In genomic region chr6:36683656-36684446, GRCh38 we compare ENCODE assay signal across 1 cellular context.
TF ChIP-seq lines count a peak whose summit lies in the region.

No MANE protein-coding gene starts in this region.

TF ChIP-seq in HepG2, 621 proteins besides CTCF, POLR2A, EP300 and RAD21 (continued from another document and continues in another):
- TF ChIP-seq ZBTB49 (CRISPR knock-in tag; IDR thresholded peaks at IDR 0.05; ENCODE audit: borderline replicate concordance) = peak; percentile 66; the same call in 1 of the 2 replicates
- peak; percentile 83 for TF ChIP-seq ZNF781 (CRISPR knock-in tag; IDR thresholded peaks at IDR 0.05; ENCODE audit: borderline replicate concordance, not compliant biosample characterization)
- TF ChIP-seq ONECUT2 (CRISPR knock-in tag; IDR thresholded peaks at IDR 0.05) = peak; percentile 92
- TF ChIP-seq SP5 (CRISPR knock-in tag; IDR thresholded peaks at IDR 0.05; ENCODE audit: borderline replicate concordance, low read depth) = peak; percentile 73
- peak; percentile 95 for TF ChIP-seq ZGPAT (CRISPR knock-in tag; IDR thresholded peaks at IDR 0.05)
- TF ChIP-seq ZFP36L2 (CRISPR knock-in tag; IDR thresholded peaks at IDR 0.05) = 0 out of 2 replicates have a peak, but pooled peaks have one; percentile 30
- TF ChIP-seq JUND (CRISPR knock-in tag; IDR thresholded peaks at IDR 0.05) = peak; percentile 57; the same call in 1 of the 2 replicates
- peak; percentile 91 for TF ChIP-seq ZNF761 (CRISPR knock-in tag; conservative IDR thresholded peaks at IDR 0.05)
- peak; percentile 67; the same call in 1 of the 2 replicates for TF ChIP-seq ZBTB20 (CRISPR knock-in tag; IDR thresholded peaks at IDR 0.05; ENCODE audit: borderline replicate concordance, low read depth)
- peak; percentile 98 for TF ChIP-seq HNF4A (CRISPR knock-in tag; IDR thresholded peaks at IDR 0.05)
- TF ChIP-seq ZNF589 (CRISPR knock-in tag; conservative IDR thresholded peaks at IDR 0.05) = peak; percentile 97
- TF ChIP-seq MNT (IDR thresholded peaks at IDR 0.05) = no peak
- peak; percentile 27; the same call in 1 of the 2 replicates for TF ChIP-seq ZSCAN25 (CRISPR knock-in tag; IDR thresholded peaks at IDR 0.05)
- peak; percentile 95 for TF ChIP-seq ZNF343 (CRISPR knock-in tag; IDR thresholded peaks at IDR 0.05)
- TF ChIP-seq GMEB2 (CRISPR knock-in tag; IDR thresholded peaks at IDR 0.05; ENCODE audit: low read depth) = no peak
- TF ChIP-seq ZNF772 (CRISPR knock-in tag; IDR thresholded peaks at IDR 0.05) = peak; percentile 92; the same call in 1 of the 2 replicates
- peak; percentile 85 for TF ChIP-seq PPARG (CRISPR knock-in tag; conservative IDR thresholded peaks at IDR 0.05)
- peak; percentile 29; the same call in 1 of the 2 replicates for TF ChIP-seq HOXA7 (CRISPR knock-in tag; IDR thresholded peaks at IDR 0.05)
- peak; percentile 97 for TF ChIP-seq GATA4 (IDR thresholded peaks at IDR 0.05; ENCODE audit: borderline replicate concordance, low read depth)
- no peak for TF ChIP-seq NCOA5 (CRISPR knock-in tag; IDR thresholded peaks at IDR 0.05)
- peak; percentile 98 for TF ChIP-seq FOXA3 (CRISPR knock-in tag; IDR thresholded peaks at IDR 0.05)
- peak; percentile 30; the same call in 1 of the 2 replicates for TF ChIP-seq BHLHE40 (IDR thresholded peaks at IDR 0.05; ENCODE audit: low read length)
- TF ChIP-seq CC2D1A (CRISPR knock-in tag; IDR thresholded peaks at IDR 0.05) = peak; percentile 76; the same call in 1 of the 2 replicates
- TF ChIP-seq SKIL (CRISPR knock-in tag; IDR thresholded peaks at IDR 0.05; ENCODE audit: borderline replicate concordance) = peak; percentile 82
- 0 out of 2 replicates have a peak, but pooled peaks have one; percentile 43 for TF ChIP-seq MAF1 (CRISPR knock-in tag; IDR thresholded peaks at IDR 0.05; ENCODE audit: borderline replicate concordance)
- TF ChIP-seq ZFP41 (CRISPR knock-in tag; IDR thresholded peaks at IDR 0.05; ENCODE audit: borderline replicate concordance) = no peak
- TF ChIP-seq PRDM10 (CRISPR knock-in tag; IDR thresholded peaks at IDR 0.05; ENCODE audit: low read depth) = peak; percentile 14; the same call in 1 of the 2 replicates
- TF ChIP-seq SNAPC2 (CRISPR knock-in tag; IDR thresholded peaks at IDR 0.05) = peak; percentile 98
- peak; percentile 96 for TF ChIP-seq HDAC1 (CRISPR knock-in tag; IDR thresholded peaks at IDR 0.05)
- TF ChIP-seq ZNF546 (CRISPR knock-in tag; conservative IDR thresholded peaks at IDR 0.05) = 0 out of 2 replicates have a peak, but pooled peaks have one; percentile 85
- no peak for TF ChIP-seq SRSF9 (IDR thresholded peaks at IDR 0.05; ENCODE audit: borderline replicate concordance, insufficient read depth, low read depth, low read length, poor library complexity, severe bottlenecking)
- TF ChIP-seq ZNF788 (CRISPR knock-in tag; IDR thresholded peaks at IDR 0.05; ENCODE audit: borderline replicate concordance) = peak; percentile 95; the same call in 1 of the 2 replicates
- peak; percentile 54; the same call in 1 of the 2 replicates for TF ChIP-seq ZMYM3 (CRISPR knock-in tag; IDR thresholded peaks at IDR 0.05)
- no peak for TF ChIP-seq ZFP37 (CRISPR knock-in tag; IDR thresholded peaks at IDR 0.05; ENCODE audit: borderline replicate concordance)
- TF ChIP-seq ZNF569 (CRISPR knock-in tag; IDR thresholded peaks at IDR 0.05; ENCODE audit: borderline replicate concordance) = no peak
- TF ChIP-seq JDP2 (CRISPR knock-in tag; IDR thresholded peaks at IDR 0.05; ENCODE audit: borderline replicate concordance) = peak; percentile 97; the same call in 1 of the 2 replicates
- 0 out of 2 replicates have a peak, but pooled peaks have one; percentile 54 for TF ChIP-seq TOE1 (CRISPR knock-in tag; IDR thresholded peaks at IDR 0.05)
- TF ChIP-seq BRF2 (CRISPR knock-in tag; IDR thresholded peaks at IDR 0.05) = peak; percentile 99
- peak; percentile 89 for TF ChIP-seq ZMYM4 (CRISPR knock-in tag; IDR thresholded peaks at IDR 0.05)
- TF ChIP-seq FOXA1 (IDR thresholded peaks at IDR 0.05) = peak; percentile 88
- TF ChIP-seq FOXA1 (CRISPR knock-in tag; IDR thresholded peaks at IDR 0.05) = peak; percentile 99
- peak; percentile 81 for TF ChIP-seq ISL2 (CRISPR knock-in tag; IDR thresholded peaks at IDR 0.05)
- TF ChIP-seq KDM3A (CRISPR knock-in tag; IDR thresholded peaks at IDR 0.05; ENCODE audit: low read depth) = peak; percentile 90
- peak; percentile 85 for TF ChIP-seq IKZF5 (CRISPR knock-in tag; IDR thresholded peaks at IDR 0.05)
- TF ChIP-seq ZNF552 (CRISPR knock-in tag; IDR thresholded peaks at IDR 0.05; ENCODE audit: borderline replicate concordance) = peak; percentile 56; the same call in 1 of the 2 replicates
- TF ChIP-seq DZIP1 (CRISPR knock-in tag; IDR thresholded peaks at IDR 0.05) = 0 out of 2 replicates have a peak, but pooled peaks have one; percentile 25
- TF ChIP-seq MTA1 (CRISPR knock-in tag; IDR thresholded peaks at IDR 0.05; ENCODE audit: borderline replicate concordance) = peak; percentile 96
